Comparison of ENCODE assay signal across 1 cellular context in the genomic region with DNA sequence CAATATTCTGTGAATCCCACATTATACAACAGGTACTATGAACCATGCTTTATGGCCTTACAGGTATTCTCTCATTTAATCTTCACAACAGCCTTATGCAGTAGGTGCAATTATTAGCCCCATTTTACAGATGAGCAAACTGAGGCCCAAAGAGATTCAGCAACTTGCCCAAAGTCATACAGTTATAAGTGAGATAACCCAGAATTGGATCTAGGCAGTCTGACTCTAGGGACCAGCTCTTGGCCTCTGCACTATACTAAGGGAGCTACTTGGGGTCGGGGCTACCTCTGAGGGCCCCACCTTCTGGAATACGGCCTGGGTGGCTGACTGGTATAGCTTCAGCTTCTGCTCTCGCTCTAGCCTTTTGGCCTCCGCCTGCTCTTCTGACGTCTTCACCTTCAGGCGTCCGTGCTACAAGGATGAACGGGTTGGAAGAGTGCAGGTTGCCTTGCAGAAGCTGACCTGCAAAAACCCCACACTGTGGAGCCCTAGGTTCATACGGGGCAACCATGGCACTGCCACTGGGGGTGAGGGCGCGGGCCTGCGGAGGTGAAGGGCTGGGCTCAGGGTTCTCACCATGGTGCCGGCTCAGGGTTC.
TF ChIP-seq lines count a peak whose summit lies in the region.

No MANE protein-coding gene starts in this region.

TF ChIP-seq in GM23338, 12 proteins besides CTCF, POLR2A, EP300 and RAD21 (continued from another document):
- no peak for TF ChIP-seq REST (IDR thresholded peaks at IDR 0.05; ENCODE audit: unreplicated experiment)
